In the genomic region with DNA sequence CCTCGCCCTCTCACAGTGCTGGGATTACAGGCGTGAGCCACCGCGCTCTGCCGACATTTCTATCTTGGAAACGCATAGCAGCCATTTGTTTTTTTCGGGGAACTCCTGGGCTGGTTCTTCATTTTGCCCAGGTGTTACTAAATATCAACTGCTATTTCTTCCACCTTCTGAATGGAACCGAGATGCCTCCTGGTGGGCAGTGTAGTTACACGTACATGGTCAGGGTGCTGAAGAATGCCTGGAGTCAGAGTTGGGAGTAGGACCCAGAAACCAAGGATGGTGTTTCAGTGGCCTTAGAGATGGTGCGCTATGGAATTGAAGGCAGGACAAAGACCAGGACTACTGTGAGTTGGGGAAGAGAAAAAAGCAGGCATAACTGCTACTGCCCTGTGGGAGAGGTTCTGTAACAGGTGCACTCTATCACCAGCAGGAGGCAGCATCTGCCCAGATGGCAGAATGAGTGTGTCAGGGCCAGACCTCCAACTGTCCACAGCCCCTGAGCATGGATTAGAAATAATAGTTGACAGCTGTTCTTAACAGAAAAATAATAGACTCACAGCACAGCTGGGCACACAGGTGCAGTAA, we compare ENCODE assay signal across 8 cellular contexts.
A peak's percentile ranks its signal among the peaks of the same experiment; 100 is the strongest.
DNase-seq lines count a peak whose midpoint lies in the region; ATAC-seq and TF ChIP-seq lines count a peak whose summit lies in the region.

No MANE protein-coding gene starts in this region.

- intact Hi-C loops in CD8-positive, alpha-beta T cell (cut with DNase I, micrococcal nuclease), result loop anchor here in 1 of 2 experiments (2.0 to 5.0 kb wide), 2 partner anchors 558 to 634 kb away; no protein-coding TSS in a partner anchor

- H3K4me3 Mint-ChIP-seq in CD8-positive, alpha-beta T cell, result no peak overlapping the region
- H3K4me3 Mint-ChIP-seq in glutamatergic neuron (ENCODE audit: unreplicated experiment), result no peak overlapping the region
- no peak overlapping the region for H3K4me3 Mint-ChIP-seq in stimulated activated effector memory CD8-positive, alpha-beta T cell treated with anti-CD3 and anti-CD28 coated beads, Interleukin-12 subunit alpha, Interleukin-12 subunit beta, amount 100 ng/mL, for 72 hours

- H3K79me2 ChIP-seq in Karpas-422 (ENCODE audit: low read length), result no peaks in the 10 kb centered on the region

- no peaks in the 10 kb centered on the region for H4K20me1 ChIP-seq in Karpas-422 (ENCODE audit: insufficient read depth, low read depth, low read length)

- POLR2A ChIA-PET in CD8-positive, alpha-beta T cell (lab: Charles Lee), result no interaction called here

- no peak overlapping the region for H3K27ac ChIP-seq in CD8-positive, alpha-beta T cell (ENCODE audit: low read depth, low read length)
- H3K27ac ChIP-seq in Karpas-422 (ENCODE audit: low read length), result no peak overlapping the region

- no peak overlapping the region for H3K4me3 ChIP-seq in CD8-positive, alpha-beta T cell (ENCODE audit: low read depth, low read length)
- H3K4me3 ChIP-seq in Karpas-422 (ENCODE audit: low read length), result no peak overlapping the region

- H3K4me2 ChIP-seq in Karpas-422 (ENCODE audit: low read depth, low read length, poor library complexity, severe bottlenecking), result no peak overlapping the region

- H3K27ac Mint-ChIP-seq in CD8-positive, alpha-beta T cell, result no peak overlapping the region
- no peak overlapping the region for H3K27ac Mint-ChIP-seq in glutamatergic neuron (ENCODE audit: unreplicated experiment)
- H3K27ac Mint-ChIP-seq in stimulated activated effector memory CD8-positive, alpha-beta T cell treated with anti-CD3 and anti-CD28 coated beads, Interleukin-12 subunit alpha, Interleukin-12 subunit beta, amount 100 ng/mL, for 72 hours, result no peak overlapping the region

- no peaks in the 10 kb centered on the region for H3K36me3 ChIP-seq in CD8-positive, alpha-beta T cell (ENCODE audit: insufficient read depth, low read length)
- H3K36me3 ChIP-seq in Karpas-422 (ENCODE audit: insufficient read depth, low read length), result no peaks in the 10 kb centered on the region

- no peaks in the 10 kb centered on the region for H3K9me2 ChIP-seq in Karpas-422 (replicated peaks; ENCODE audit: insufficient read depth, low read length)

- H3K9ac ChIP-seq in Karpas-422 (ENCODE audit: low read length), result no peak overlapping the region

- H3K36me3 Mint-ChIP-seq in CD8-positive, alpha-beta T cell, result no peaks in the 10 kb centered on the region
- no peaks in the 10 kb centered on the region for H3K36me3 Mint-ChIP-seq in glutamatergic neuron (ENCODE audit: unreplicated experiment)
- no peaks in the 10 kb centered on the region for H3K36me3 Mint-ChIP-seq in stimulated activated effector memory CD8-positive, alpha-beta T cell treated with anti-CD3 and anti-CD28 coated beads, Interleukin-12 subunit alpha, Interleukin-12 subunit beta, amount 100 ng/mL, for 72 hours

- no peaks in the 10 kb centered on the region for H3K4me1 ChIP-seq in CD8-positive, alpha-beta T cell (ENCODE audit: insufficient read depth, low read length)
- no peaks in the 10 kb centered on the region for H3K4me1 ChIP-seq in Karpas-422 (ENCODE audit: low read length)

- DNase-seq in CD8-positive, alpha-beta T cell, result peak in 4 of 7 experiments; percentile 0 to 60 (median 14)
- peak; percentile 74 for DNase-seq in Karpas-422
- peak; percentile 69 for DNase-seq in activated CD8-positive, alpha-beta memory T cell treated with anti-CD3 and anti-CD28 coated beads for 24 hours
- DNase-seq in glutamatergic neuron, result peak; percentile 48
- peak; percentile 3 to 49 for DNase-seq in stimulated activated effector memory CD8-positive, alpha-beta T cell treated with anti-CD3 and anti-CD28 coated beads, Interleukin-12 subunit alpha, Interleukin-12 subunit beta, amount 100 ng/mL, for 72 hours (ENCODE audit: low spot score in 2 of 2)
- DNase-seq in ureter (ENCODE audit: low spot score), result no peak
- no peak for DNase-seq in activated gamma-delta T cell (lab: John Stamatoyannopoulos, UW)

- no peak for ATAC-seq in CD8-positive, alpha-beta T cell
- ATAC-seq in GM19372 (IDR thresholded peaks at IDR 0.05; ENCODE audit: low read depth, unreplicated experiment), result peak; percentile 80
- peak; percentile 42 for ATAC-seq in stimulated activated effector memory CD8-positive, alpha-beta T cell treated with anti-CD3 and anti-CD28 coated beads, Interleukin-12 subunit alpha, Interleukin-12 subunit beta, amount 100 ng/mL, for 72 hours

- no peaks in the 10 kb centered on the region for H3K27me3 Mint-ChIP-seq in CD8-positive, alpha-beta T cell (ENCODE audit: low read depth)
- no peaks in the 10 kb centered on the region for H3K27me3 Mint-ChIP-seq in glutamatergic neuron (ENCODE audit: unreplicated experiment)

- no peaks in the 10 kb centered on the region for H3K27me3 ChIP-seq in CD8-positive, alpha-beta T cell (ENCODE audit: insufficient read depth, low read length)
- no peaks in the 10 kb centered on the region for H3K27me3 ChIP-seq in Karpas-422 (ENCODE audit: low read length)

- peaks cover 2% of the 10 kb centered on the region for H3K9me3 Mint-ChIP-seq in CD8-positive, alpha-beta T cell
- H3K9me3 Mint-ChIP-seq in glutamatergic neuron (ENCODE audit: unreplicated experiment), result peaks cover 3% of the 10 kb centered on the region
- H3K9me3 Mint-ChIP-seq in stimulated activated effector memory CD8-positive, alpha-beta T cell treated with anti-CD3 and anti-CD28 coated beads, Interleukin-12 subunit alpha, Interleukin-12 subunit beta, amount 100 ng/mL, for 72 hours, result peaks cover 2% of the 10 kb centered on the region

- peaks cover 8% of the 10 kb centered on the region for H3K4me1 Mint-ChIP-seq in CD8-positive, alpha-beta T cell (ENCODE audit: low read depth)
- H3K4me1 Mint-ChIP-seq in glutamatergic neuron (ENCODE audit: low read depth, unreplicated experiment), result no peaks in the 10 kb centered on the region
- no peaks in the 10 kb centered on the region for H3K4me1 Mint-ChIP-seq in stimulated activated effector memory CD8-positive, alpha-beta T cell treated with anti-CD3 and anti-CD28 coated beads, Interleukin-12 subunit alpha, Interleukin-12 subunit beta, amount 100 ng/mL, for 72 hours

- no peaks in the 10 kb centered on the region for H3K9me3 ChIP-seq in CD8-positive, alpha-beta T cell (ENCODE audit: low read length)
- no peaks in the 10 kb centered on the region; the same call in 1 of the 2 replicates for H3K9me3 ChIP-seq in Karpas-422 (ENCODE audit: low read length)

- CTCF ChIA-PET in CD8-positive, alpha-beta T cell (lab: Charles Lee), result no interaction called here

- peak; percentile 17 for TF ChIP-seq CTCF in CD8-positive, alpha-beta T cell (IDR thresholded peaks at IDR 0.05)
- peak; percentile 60 for TF ChIP-seq CTCF in glutamatergic neuron (IDR thresholded peaks at IDR 0.05; ENCODE audit: partially characterized antibody, unreplicated experiment)

- H2AFZ ChIP-seq in Karpas-422 (ENCODE audit: low read length), result no peak overlapping the region

Comparison
In these comparisons a context has a peak if more than half of its experiments do, and no peak if none do; other contexts are left out.
1. DNase-seq: peak in CD8-positive, alpha-beta T cell (4 of 7), Karpas-422 (single experiment), activated CD8-positive, alpha-beta memory T cell treated with anti-CD3 and anti-CD28 coated beads for 24 hours (single experiment), glutamatergic neuron (single experiment) and stimulated activated effector memory CD8-positive, alpha-beta T cell treated with anti-CD3 and anti-CD28 coated beads, Interleukin-12 subunit alpha, Interleukin-12 subunit beta, amount 100 ng/mL, for 72 hours (2 of 2); none in ureter (single experiment) and activated gamma-delta T cell (single experiment).